ENCODE assay signal across 15 cellular contexts in the genomic region with DNA sequence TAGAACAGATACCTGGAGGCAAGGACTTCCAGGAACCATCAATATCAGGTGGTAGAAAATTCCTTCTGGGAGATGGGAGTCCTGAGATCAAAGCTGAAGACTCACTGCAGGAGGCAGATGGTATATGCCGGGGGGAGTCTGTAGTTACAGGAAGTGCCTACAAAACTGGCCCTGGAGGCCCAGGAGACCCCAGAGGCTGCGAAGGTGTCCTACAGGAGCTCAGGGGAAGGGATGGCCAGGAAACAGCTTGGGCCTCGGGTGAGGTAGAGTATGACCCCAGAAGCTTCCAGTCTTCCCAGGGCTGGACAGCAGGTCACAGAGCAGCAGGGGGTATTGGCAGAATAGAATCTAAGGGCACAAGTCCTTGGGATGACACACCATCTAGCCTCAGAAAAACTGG. TPM values are rescaled to one million over a fixed set of nuclear protein-coding genes. Genes with fewer than 3 reads are reported as not detected.
DNase-seq lines count a peak whose midpoint lies in the region; ATAC-seq and TF ChIP-seq lines count a peak whose summit lies in the region.
"Had no signal": no experiment of that assay in that cellular context is flagged by ENCODE, and none has a peak within 500 bp of the region (broad histone marks: within the 10 kb centered on the region; RNA-seq: fewer than 3 reads in every experiment).

No MANE protein-coding gene starts in this region.

- H4K20me1 ChIP-seq in hepatocyte (ENCODE audit: insufficient read depth, poor library complexity, severe bottlenecking): no peaks in the 10 kb centered on the region

- H3K4me3 ChIP-seq in hepatocyte: no peak overlapping the region
- H3K4me3 ChIP-seq: GM23338 had no signal

- H3K4me2 ChIP-seq in hepatocyte: no peak overlapping the region
- H3K4me2 ChIP-seq: GM23338 had no signal

- peak; percentile 7 for ATAC-seq in stimulated activated memory B cell treated with anti-CD40 and anti-IgM and Interleukin-4, amounts not matched to agents 10 μg/mL and 1 μg/mL and 100 μg/mL, for 72 hours
- ATAC-seq in GM19324 (IDR thresholded peaks at IDR 0.05; ENCODE audit: low FRiP score, unreplicated experiment): no peak
- ATAC-seq: GM23338, HCT116 had no signal

- no peak overlapping the region for H2AFZ ChIP-seq in hepatocyte
- H2AFZ ChIP-seq: GM23338 had no signal

- H3K27me3 ChIP-seq in hepatocyte: peaks cover 11% of the 10 kb centered on the region

- H3K27me3 Mint-ChIP-seq in neural crest cell (ENCODE audit: low read depth): peaks cover 25% of the 10 kb centered on the region
- H3K27me3 Mint-ChIP-seq in stimulated activated memory B cell treated with anti-CD40 and anti-IgM and Interleukin-4, amounts not matched to agents 10 μg/mL and 1 μg/mL and 100 μg/mL, for 72 hours: peaks cover 74% of the 10 kb centered on the region

- H3K4me3 Mint-ChIP-seq in neural crest cell: no peak overlapping the region
- no peak overlapping the region for H3K4me3 Mint-ChIP-seq in stimulated activated memory B cell treated with anti-CD40 and anti-IgM and Interleukin-4, amounts not matched to agents 10 μg/mL and 1 μg/mL and 100 μg/mL, for 72 hours
- H3K4me3 Mint-ChIP-seq: CD4-positive, alpha-beta memory T cell; GM23338; H9 had no signal

- TF ChIP-seq CTCF in neural crest cell (conservative IDR thresholded peaks at IDR 0.05) (no peak), hepatocyte (IDR thresholded peaks at IDR 0.05; ENCODE audit: poor library complexity) (no peak)

- H3K36me3 Mint-ChIP-seq in neural crest cell (ENCODE audit: low read depth): no peaks in the 10 kb centered on the region
- no peaks in the 10 kb centered on the region for H3K36me3 Mint-ChIP-seq in stimulated activated memory B cell treated with anti-CD40 and anti-IgM and Interleukin-4, amounts not matched to agents 10 μg/mL and 1 μg/mL and 100 μg/mL, for 72 hours
- H3K36me3 Mint-ChIP-seq: CD4-positive, alpha-beta memory T cell had no signal

- H3K9me2 ChIP-seq in hepatocyte (replicated peaks; ENCODE audit: insufficient read depth): no peaks in the 10 kb centered on the region

- intact Hi-C loops in posterior vena cava (cut with DNase I): no loop called here

- no peaks in the 10 kb centered on the region for H3K4me1 ChIP-seq in hepatocyte (ENCODE audit: insufficient read depth)

- no peaks in the 10 kb centered on the region for H3K9me3 Mint-ChIP-seq in neural crest cell
- no peaks in the 10 kb centered on the region for H3K9me3 Mint-ChIP-seq in stimulated activated memory B cell treated with anti-CD40 and anti-IgM and Interleukin-4, amounts not matched to agents 10 μg/mL and 1 μg/mL and 100 μg/mL, for 72 hours
- H3K9me3 Mint-ChIP-seq: CD4-positive, alpha-beta memory T cell; GM23338; H9 had no signal

- DNase-seq in neural crest cell (ENCODE audit: low read depth, low spot score) (no peak), posterior vena cava (ENCODE audit: low spot score) (peak; percentile 34), caudate nucleus (lab: John Stamatoyannopoulos, UW) (no peak), hepatocyte (ENCODE audit: low spot score) (no peak)
- DNase-seq: Calu3; CD4-positive, alpha-beta memory T cell; COR-L47; DMS153; DND-41; H9 had no signal

- no peaks in the 10 kb centered on the region for H3K36me3 ChIP-seq in hepatocyte (replicated peaks; ENCODE audit: insufficient read depth, low read depth)

- H3K27ac ChIP-seq in caudate nucleus (ENCODE audit: low read depth, low read length) (no peak overlapping the region), hepatocyte (no peak overlapping the region)

- H3K4me1 Mint-ChIP-seq in neural crest cell: no peaks in the 10 kb centered on the region
- no peaks in the 10 kb centered on the region for H3K4me1 Mint-ChIP-seq in stimulated activated memory B cell treated with anti-CD40 and anti-IgM and Interleukin-4, amounts not matched to agents 10 μg/mL and 1 μg/mL and 100 μg/mL, for 72 hours
- H3K4me1 Mint-ChIP-seq: CD4-positive, alpha-beta memory T cell; GM23338 had no signal

- peak overlapping the region; percentile 43 for H3K27ac Mint-ChIP-seq in neural crest cell (ENCODE audit: unreplicated experiment)
- no peak overlapping the region for H3K27ac Mint-ChIP-seq in stimulated activated memory B cell treated with anti-CD40 and anti-IgM and Interleukin-4, amounts not matched to agents 10 μg/mL and 1 μg/mL and 100 μg/mL, for 72 hours
- H3K27ac Mint-ChIP-seq: GM23338 had no signal

- H3K79me2 ChIP-seq in hepatocyte: no peaks in the 10 kb centered on the region

- H3K9me3 ChIP-seq in hepatocyte (ENCODE audit: low read depth): no peaks in the 10 kb centered on the region

- WGBS in hepatocyte (ENCODE audit: low lambda C conversion rate, missing lambda C conversion rate): 100% methylated on average over 3 of the region's 3 CpGs

RNA-seq across cellular contexts. Expression of gene IGFN1, which starts 16.4 kb away (rescaled TPM):
- total RNA-seq in neural crest cell: not detected in 2 replicates
- 1 to 10 TPM in 1 of 2 donors, under 1 TPM in 1; 0.90 to 3.4 TPM for total RNA-seq in posterior vena cava
- 0.04 and 3.1 TPM in 2 replicates for total RNA-seq in hepatocyte
- 0.37 TPM in 1 of 2 replicates, not detected in the other for polyA plus RNA-seq in hepatocyte
- total RNA-seq: Calu3; CD4-positive, alpha-beta memory T cell; GM23338; H9 had no signal
- polyA plus RNA-seq: BJ; CD4-positive, alpha-beta memory T cell; GM23338 had no signal

RNA-seq across cellular contexts. Expression of gene TMEM9, which starts 52.8 kb away (rescaled TPM):
- 78.1 and 89.4 TPM in 2 replicates for total RNA-seq in neural crest cell
- 10 to 100 TPM; 35.5 to 54.9 TPM for total RNA-seq in posterior vena cava
- 103 and 104 TPM in 2 replicates for total RNA-seq in hepatocyte
- 99.4 and 113 TPM in 2 replicates for polyA plus RNA-seq in hepatocyte
